ENCODE assay signal across 8 cellular contexts in genomic region chr14:99682809-99683618, GRCh38. TPM values are rescaled to one million over a fixed set of nuclear protein-coding genes. Genes with fewer than 3 reads are reported as not detected.
DNase-seq lines count a peak whose midpoint lies in the region; ATAC-seq and TF ChIP-seq lines count a peak whose summit lies in the region.

No MANE protein-coding gene starts in this region.

- H3K9me2 ChIP-seq in OCI-LY1 (ENCODE audit: low read depth, low read length) = no peaks in the 10 kb centered on the region

- H3K9ac ChIP-seq in OCI-LY1 (ENCODE audit: low read length) (peak overlapping the region; percentile 78), mucosa of stomach (ENCODE audit: low read length) (peak overlapping the region; percentile 80)

- no peaks in the 10 kb centered on the region for H3K9me3 ChIP-seq in OCI-LY1 (ENCODE audit: low read length)
- peaks cover 4 to 6% of the 10 kb centered on the region in 2 donors for H3K9me3 ChIP-seq in esophagus (ENCODE audit: control insufficient read depth in 2 of 2, insufficient read depth in 1 of 2, low read depth in 1 of 2, low read length in 1 of 2)
- no peaks in the 10 kb centered on the region for H3K9me3 ChIP-seq in mucosa of stomach (ENCODE audit: control insufficient read depth, low read length)

- peak overlapping the region; percentile 86 for H3K4me2 ChIP-seq in OCI-LY1 (ENCODE audit: low read length)

- H3K79me2 ChIP-seq in OCI-LY1 (ENCODE audit: insufficient read depth, low read length) = no peaks in the 10 kb centered on the region

- peak overlapping the region; percentile 94 for H2AFZ ChIP-seq in OCI-LY1 (ENCODE audit: low read length)

- H4K20me1 ChIP-seq in OCI-LY1 (ENCODE audit: insufficient read depth, low read length) = no peaks in the 10 kb centered on the region

- peak; percentile 43 for ATAC-seq in GM18868 (IDR thresholded peaks at IDR 0.05; ENCODE audit: unreplicated experiment)
- ATAC-seq in HG03521 (IDR thresholded peaks at IDR 0.05; ENCODE audit: unreplicated experiment) = peak; percentile 26

- H3K4me1 ChIP-seq in OCI-LY1 (ENCODE audit: insufficient read depth, low read length, severe bottlenecking) (peaks cover 13% of the 10 kb centered on the region), esophagus (ENCODE audit: control insufficient read depth in 2 of 2, insufficient read depth in 2 of 2, low read length in 1 of 2) (peaks cover 0 to 14% of the 10 kb centered on the region in 2 donors), mucosa of stomach (ENCODE audit: control insufficient read depth, insufficient read depth, low read length) (peaks cover 15% of the 10 kb centered on the region)

- H3K4me3 ChIP-seq in OCI-LY1 (ENCODE audit: low read depth, low read length, poor library complexity, severe bottlenecking) = peak overlapping the region; percentile 81
- H3K4me3 ChIP-seq in esophagus (ENCODE audit: low read depth in 1 of 2, low read length in 2 of 2) = peak overlapping the region; percentile 51 to 61
- peak overlapping the region; percentile 82 for H3K4me3 ChIP-seq in mucosa of stomach (ENCODE audit: low read length)

- WGBS in esophagus, 2 donors = 1% methylated on average over 41 to 42 of the region's 42 CpGs

- H3K36me3 ChIP-seq in OCI-LY1 (ENCODE audit: insufficient read depth, low read length) (no peaks in the 10 kb centered on the region; the same call in 1 of the 2 replicates), esophagus (ENCODE audit: control insufficient read depth in 2 of 2, insufficient read depth in 2 of 2, low read length in 1 of 2) (no peaks in the 10 kb centered on the region), mucosa of stomach (ENCODE audit: control insufficient read depth, insufficient read depth, low read length) (no peaks in the 10 kb centered on the region)

- H3K27ac ChIP-seq in OCI-LY1 (ENCODE audit: low read depth, low read length, poor library complexity, severe bottlenecking) (no peak overlapping the region), esophagus (ENCODE audit: low read depth in 2 of 2, low read length in 1 of 2) (peak overlapping the region; percentile 78)

- H3F3A ChIP-seq in OCI-LY1 (ENCODE audit: insufficient read depth, low read length) = no peaks in the 10 kb centered on the region

- DNase-seq in AG09319 (ENCODE audit: extremely low read depth, low read depth) = peak; percentile 24
- DNase-seq in activated T-cell treated with anti-CD3 and anti-CD28 coated beads for 48 hours (ENCODE audit: low read depth) = peak; percentile 83
- DNase-seq in stimulated activated CD8-positive, alpha-beta memory T cell treated with anti-CD3 and anti-CD28 coated beads, Interleukin-4, amount 100 ng/mL, for 24 hours (ENCODE audit: low read depth) = peak; percentile 75

- TF ChIP-seq CTCF in AG09319 (IDR thresholded peaks at IDR 0.05; ENCODE audit: low read depth, low read length) (peak; percentile 90), OCI-LY1 (IDR thresholded peaks at IDR 0.05; ENCODE audit: low read length) (peak; percentile 88)

- H3K27me3 ChIP-seq in OCI-LY1 (ENCODE audit: insufficient read depth, low read length) = peaks cover 2% of the 10 kb centered on the region; the same call in 1 of the 2 replicates
- no peaks in the 10 kb centered on the region for H3K27me3 ChIP-seq in esophagus (ENCODE audit: control insufficient read depth in 1 of 2, insufficient read depth in 2 of 2, low read length in 2 of 2)
- H3K27me3 ChIP-seq in mucosa of stomach (ENCODE audit: control insufficient read depth, insufficient read depth, low read length) = peaks cover 33% of the 10 kb centered on the region

RNA-seq across cellular contexts. Expression of gene CYP46A1, which starts 1.1 kb away (rescaled TPM):
- polyA plus RNA-seq in esophagus = under 1 TPM; 0.16 to 0.20 TPM

RNA-seq across cellular contexts. Expression of gene HHIPL1, which starts 38.1 kb away (rescaled TPM):
- polyA plus RNA-seq in esophagus = under 1 TPM; 0.14 to 0.28 TPM

Comparison
In these comparisons a context has a peak if more than half of its experiments do, and no peak if none do; other contexts are left out.
1. DNase-seq: peak in every context shown above with its lines; median percentile 83 in activated T-cell treated with anti-CD3 and anti-CD28 coated beads for 48 hours; 75 in stimulated activated CD8-positive, alpha-beta memory T cell treated with anti-CD3 and anti-CD28 coated beads, Interleukin-4, amount 100 ng/mL, for 24 hours; 24 in AG09319.